Comparison of ENCODE assay signal across 24 cellular contexts in genomic region chr18:32618501-32618985, GRCh38.
"Had no signal": no experiment of that assay in that cellular context is flagged by ENCODE, and none has a peak within 500 bp of the region (broad histone marks: within the 10 kb centered on the region; RNA-seq: fewer than 3 reads in every experiment).

No MANE protein-coding gene starts in this region.

- H3K4me1 ChIP-seq: gastroesophageal sphincter, heart left ventricle, prostate gland, spleen, testis, tibial artery had no signal

- H2AFZ ChIP-seq: hepatocyte had no signal

- H3K4me3 ChIP-seq: gastroesophageal sphincter, heart left ventricle, hepatocyte, prostate gland, skin epidermis, spleen, testis, tibial artery had no signal

- H3K79me2 ChIP-seq: hepatocyte had no signal

- H3K4me2 ChIP-seq: hepatocyte had no signal

- H3K36me3 ChIP-seq: gastroesophageal sphincter, heart left ventricle, prostate gland, spleen, tibial artery had no signal

- H3K27ac ChIP-seq: gastroesophageal sphincter, heart left ventricle, hepatocyte, prostate gland, skin epidermis, spleen, testis, tibial artery had no signal

- H3K27me3 ChIP-seq: gastroesophageal sphincter, heart left ventricle, hepatocyte, spleen, testis, tibial artery had no signal

- H3K9me3 ChIP-seq: gastroesophageal sphincter, heart left ventricle, prostate gland, spleen, testis, tibial artery had no signal

- DNase-seq: cerebellar nuclear complex; cortex of kidney; effector memory CD8-positive, alpha-beta T cell; foreskin fibroblast; heart left ventricle; mesenchymal stem cell; midbrain; naive thymus-derived CD4-positive, alpha-beta T cell; nephron progenitor cell; nucleus accumbens; right cardiac atrium; spleen; stimulated activated CD4-positive, alpha-beta T cell treated with anti-CD3 and anti-CD28 coated beads, Interleukin-4, amount 100 ng/mL, for 4 hours; stimulated activated naive CD8-positive, alpha-beta T cell treated with anti-CD3 and anti-CD28 coated beads, Interleukin-15, Interleukin-2, amounts not matched to agents 100 U/mL and 50 U/mL, for 24 hours; substantia nigra; testis; tibial artery had no signal

- ATAC-seq: effector memory CD8-positive, alpha-beta T cell; esophagus mucosa; gastroesophageal sphincter; heart left ventricle; left lobe of liver; naive thymus-derived CD4-positive, alpha-beta T cell; right cardiac atrium; stimulated activated memory B cell treated with anti-CD40 and anti-IgM and Interleukin-4, amounts not matched to agents 10 μg/mL and 1 μg/mL and 100 μg/mL, for 72 hours; stimulated activated naive CD8-positive, alpha-beta T cell treated with anti-CD3 and anti-CD28 coated beads, Interleukin-15, Interleukin-2, amounts not matched to agents 100 U/mL and 50 U/mL, for 24 hours had no signal
